ENCODE assay signal across 2 cellular contexts in the genomic region with DNA sequence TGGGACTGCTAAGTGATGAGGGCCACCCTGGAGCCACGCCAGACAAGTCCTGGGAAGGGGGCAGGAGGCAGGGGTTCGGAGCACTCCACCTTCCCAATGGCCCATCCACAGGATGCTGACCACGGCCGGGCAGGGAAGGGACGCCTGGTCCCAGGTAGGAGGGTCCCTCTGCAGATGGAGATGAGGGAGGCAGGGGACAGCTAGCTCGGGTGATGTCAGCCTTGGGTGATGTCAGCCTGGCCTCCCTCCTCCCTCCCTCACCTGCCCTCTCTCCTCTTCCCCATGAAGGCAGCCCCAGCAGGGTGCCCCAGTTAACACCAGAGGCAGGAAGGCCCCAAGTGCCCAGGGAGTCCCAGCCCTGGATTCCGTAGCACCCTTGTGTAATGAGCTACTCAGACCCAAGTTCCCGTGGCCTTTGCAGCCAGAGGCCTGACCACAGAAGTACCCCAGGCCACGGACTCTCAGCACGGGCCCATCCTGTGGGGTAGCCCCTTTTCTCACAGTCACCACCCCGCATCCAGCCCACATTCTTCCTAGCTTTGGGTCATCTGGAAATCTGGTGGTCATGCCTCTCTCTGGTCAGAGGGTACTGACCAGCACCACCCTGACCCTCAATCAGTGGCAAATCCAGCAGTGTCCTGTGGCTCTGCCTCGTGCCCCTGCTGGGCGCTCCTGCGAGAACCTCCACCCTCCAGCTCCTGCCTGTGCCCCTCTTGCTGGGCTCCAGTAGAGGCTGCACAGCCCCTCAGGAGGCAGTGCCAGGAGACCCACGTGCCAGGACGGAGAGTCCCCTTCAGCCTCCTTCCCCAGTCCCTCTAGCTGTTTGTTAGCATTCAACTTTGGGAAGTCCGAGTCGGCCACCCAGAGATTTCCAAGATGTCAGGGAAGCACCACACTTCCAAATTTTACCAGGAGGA.
TF ChIP-seq lines count a peak whose summit lies in the region.

No MANE protein-coding gene starts in this region.

TF ChIP-seq in A549, 52 proteins besides CTCF, POLR2A, EP300 and RAD21:
- TF ChIP-seq EHF (CRISPR knock-in tag; IDR thresholded peaks at IDR 0.05): no peak
- TF ChIP-seq CHD4 (IDR thresholded peaks at IDR 0.05; ENCODE audit: borderline replicate concordance): no peak
- TF ChIP-seq SREBF2 (IDR thresholded peaks at IDR 0.05): no peak
- TF ChIP-seq ZSCAN20 (CRISPR knock-in tag; IDR thresholded peaks at IDR 0.05): no peak
- no peak for TF ChIP-seq HEYL (CRISPR knock-in tag; IDR thresholded peaks at IDR 0.05)
- TF ChIP-seq E2F6 (IDR thresholded peaks at IDR 0.05; ENCODE audit: borderline replicate concordance, low read depth): no peak
- TF ChIP-seq NR3C1 (IDR thresholded peaks at IDR 0.05): no peak
- no peak for TF ChIP-seq ATOH8 (CRISPR knock-in tag; IDR thresholded peaks at IDR 0.05; ENCODE audit: low read depth)

TF ChIP-seq in GM23338, 12 proteins besides CTCF, POLR2A, EP300 and RAD21:
- no peak for TF ChIP-seq STAT1 (IDR thresholded peaks at IDR 0.05; ENCODE audit: unreplicated experiment)
- no peak for TF ChIP-seq JUNB (IDR thresholded peaks at IDR 0.05; ENCODE audit: unreplicated experiment)
- no peak for TF ChIP-seq POLR2AphosphoS5 (IDR thresholded peaks at IDR 0.05; ENCODE audit: low read depth)
- no peak for TF ChIP-seq EZH2 (IDR thresholded peaks at IDR 0.05; ENCODE audit: low read depth, unreplicated experiment)
- TF ChIP-seq, protein P1, sequence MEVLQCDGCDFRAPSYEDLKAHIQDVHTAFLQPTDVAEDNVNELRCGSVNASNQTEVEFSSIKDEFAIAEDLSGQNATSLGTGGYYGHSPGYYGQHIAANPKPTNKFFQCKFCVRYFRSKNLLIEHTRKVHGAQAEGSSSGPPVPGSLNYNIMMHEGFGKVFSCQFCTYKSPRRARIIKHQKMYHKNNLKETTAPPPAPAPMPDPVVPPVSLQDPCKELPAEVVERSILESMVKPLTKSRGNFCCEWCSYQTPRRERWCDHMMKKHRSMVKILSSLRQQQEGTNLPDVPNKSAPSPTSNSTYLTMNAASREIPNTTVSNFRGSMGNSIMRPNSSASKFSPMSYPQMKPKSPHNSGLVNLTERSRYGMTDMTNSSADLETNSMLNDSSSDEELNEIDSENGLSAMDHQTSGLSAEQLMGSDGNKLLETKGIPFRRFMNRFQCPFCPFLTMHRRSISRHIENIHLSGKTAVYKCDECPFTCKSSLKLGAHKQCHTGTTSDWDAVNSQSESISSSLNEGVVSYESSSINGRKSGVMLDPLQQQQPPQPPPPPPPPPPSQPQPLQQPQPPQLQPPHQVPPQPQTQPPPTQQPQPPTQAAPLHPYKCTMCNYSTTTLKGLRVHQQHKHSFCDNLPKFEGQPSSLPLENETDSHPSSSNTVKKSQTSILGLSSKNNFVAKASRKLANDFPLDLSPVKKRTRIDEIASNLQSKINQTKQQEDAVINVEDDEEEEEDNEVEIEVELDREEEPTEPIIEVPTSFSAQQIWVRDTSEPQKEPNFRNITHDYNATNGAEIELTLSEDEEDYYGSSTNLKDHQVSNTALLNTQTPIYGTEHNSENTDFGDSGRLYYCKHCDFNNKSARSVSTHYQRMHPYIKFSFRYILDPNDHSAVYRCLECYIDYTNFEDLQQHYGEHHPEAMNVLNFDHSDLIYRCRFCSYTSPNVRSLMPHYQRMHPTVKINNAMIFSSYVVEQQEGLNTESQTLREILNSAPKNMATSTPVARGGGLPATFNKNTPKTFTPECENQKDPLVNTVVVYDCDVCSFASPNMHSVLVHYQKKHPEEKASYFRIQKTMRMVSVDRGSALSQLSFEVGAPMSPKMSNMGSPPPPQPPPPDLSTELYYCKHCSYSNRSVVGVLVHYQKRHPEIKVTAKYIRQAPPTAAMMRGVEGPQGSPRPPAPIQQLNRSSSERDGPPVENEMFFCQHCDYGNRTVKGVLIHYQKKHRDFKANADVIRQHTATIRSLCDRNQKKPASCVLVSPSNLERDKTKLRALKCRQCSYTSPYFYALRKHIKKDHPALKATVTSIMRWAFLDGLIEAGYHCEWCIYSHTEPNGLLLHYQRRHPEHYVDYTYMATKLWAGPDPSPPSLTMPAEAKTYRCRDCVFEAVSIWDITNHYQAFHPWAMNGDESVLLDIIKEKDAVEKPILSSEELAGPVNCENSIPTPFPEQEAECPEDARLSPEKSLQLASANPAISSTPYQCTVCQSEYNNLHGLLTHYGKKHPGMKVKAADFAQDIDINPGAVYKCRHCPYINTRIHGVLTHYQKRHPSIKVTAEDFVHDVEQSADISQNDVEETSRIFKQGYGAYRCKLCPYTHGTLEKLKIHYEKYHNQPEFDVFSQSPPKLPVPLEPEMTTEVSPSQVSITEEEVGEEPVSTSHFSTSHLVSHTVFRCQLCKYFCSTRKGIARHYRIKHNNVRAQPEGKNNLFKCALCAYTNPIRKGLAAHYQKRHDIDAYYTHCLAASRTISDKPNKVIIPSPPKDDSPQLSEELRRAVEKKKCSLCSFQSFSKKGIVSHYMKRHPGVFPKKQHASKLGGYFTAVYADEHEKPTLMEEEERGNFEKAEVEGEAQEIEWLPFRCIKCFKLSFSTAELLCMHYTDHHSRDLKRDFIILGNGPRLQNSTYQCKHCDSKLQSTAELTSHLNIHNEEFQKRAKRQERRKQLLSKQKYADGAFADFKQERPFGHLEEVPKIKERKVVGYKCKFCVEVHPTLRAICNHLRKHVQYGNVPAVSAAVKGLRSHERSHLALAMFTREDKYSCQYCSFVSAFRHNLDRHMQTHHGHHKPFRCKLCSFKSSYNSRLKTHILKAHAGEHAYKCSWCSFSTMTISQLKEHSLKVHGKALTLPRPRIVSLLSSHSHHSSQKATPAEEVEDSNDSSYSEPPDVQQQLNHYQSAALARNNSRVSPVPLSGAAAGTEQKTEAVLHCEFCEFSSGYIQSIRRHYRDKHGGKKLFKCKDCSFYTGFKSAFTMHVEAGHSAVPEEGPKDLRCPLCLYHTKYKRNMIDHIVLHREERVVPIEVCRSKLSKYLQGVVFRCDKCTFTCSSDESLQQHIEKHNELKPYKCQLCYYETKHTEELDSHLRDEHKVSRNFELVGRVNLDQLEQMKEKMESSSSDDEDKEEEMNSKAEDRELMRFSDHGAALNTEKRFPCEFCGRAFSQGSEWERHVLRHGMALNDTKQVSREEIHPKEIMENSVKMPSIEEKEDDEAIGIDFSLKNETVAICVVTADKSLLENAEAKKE (CRISPR knock-in tag; IDR thresholded peaks at IDR 0.05): no peak
